Comparison of ENCODE assay signal across 14 cellular contexts in the genomic region with DNA sequence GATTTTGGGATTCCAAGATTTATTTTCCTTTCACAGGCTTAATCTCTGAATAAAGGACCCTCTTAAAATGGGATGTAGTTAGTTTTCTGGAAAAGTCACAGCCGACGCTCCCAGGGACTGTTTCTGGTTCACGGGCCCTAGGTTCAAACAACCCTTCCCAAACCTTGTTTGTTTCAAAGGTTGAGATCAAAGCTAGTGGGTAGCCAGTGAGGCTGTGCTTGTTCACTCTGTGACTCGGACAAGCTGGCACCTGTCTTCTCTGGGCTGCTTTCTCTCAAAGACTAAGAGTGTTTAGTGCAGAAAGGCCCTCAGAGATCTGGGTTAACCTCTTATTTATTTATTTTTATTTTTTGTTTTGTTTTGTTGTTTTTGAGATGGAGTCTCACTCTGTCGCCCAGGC. TPM values are rescaled to one million over a fixed set of nuclear protein-coding genes. Genes with fewer than 3 reads are reported as not detected.
DNase-seq lines count a peak whose midpoint lies in the region; ATAC-seq, FAIRE-seq and TF ChIP-seq lines count a peak whose summit lies in the region.
"Had no signal": no experiment of that assay in that cellular context is flagged by ENCODE, and none has a peak within 500 bp of the region (broad histone marks: within the 10 kb centered on the region; RNA-seq: fewer than 3 reads in every experiment).

No MANE protein-coding gene starts in this region.

- POLR2A ChIA-PET in CD4-positive, alpha-beta memory T cell (lab: Charles Lee; ENCODE audit: partially characterized antibody) = interaction anchor here (4.1 to 27.2 kb wide), 4 partner anchors 8 to 65 kb away, joined by 32 to 3839 read pairs (median 373); partner anchors contain the start of genes MALAT1 and NEAT1

- H3K36me3 ChIP-seq in kidney (ENCODE audit: control insufficient read depth in 1 of 2, insufficient read depth in 2 of 2, low read length in 2 of 2) = no peaks in the 10 kb centered on the region
- no peaks in the 10 kb centered on the region for H3K36me3 ChIP-seq in sigmoid colon
- no peaks in the 10 kb centered on the region for H3K36me3 ChIP-seq in CD4-positive, alpha-beta memory T cell (ENCODE audit: insufficient read depth, low read length)

- no peak for TF ChIP-seq CTCF in kidney (IDR thresholded peaks at IDR 0.05; ENCODE audit: borderline replicate concordance, extremely low read depth, insufficient read depth)
- TF ChIP-seq CTCF in sigmoid colon (IDR thresholded peaks at IDR 0.05) = no peak

- H3K9ac ChIP-seq in kidney (ENCODE audit: low read length in 2 of 2) = peak overlapping the region in 1 of 2 donors; percentile 35

- in situ Hi-C loops in G401 (cut with HindIII; ENCODE audit: low sequenced_read_pairs) = no loop called here

- H3K4me3 ChIP-seq in kidney (ENCODE audit: low read length in 2 of 2) (no peak overlapping the region), sigmoid colon (no peak overlapping the region)
- no peak overlapping the region for H3K4me3 ChIP-seq in CD4-positive, alpha-beta memory T cell (ENCODE audit: low read length in 2 of 2)

- no peak for FAIRE-seq in kidney (lab: Jason Lieb, UNC)

- ATAC-seq in HG02973 (IDR thresholded peaks at IDR 0.05; ENCODE audit: unreplicated experiment) = no peak
- no peak for ATAC-seq in GM18861 (IDR thresholded peaks at IDR 0.05; ENCODE audit: unreplicated experiment)
- ATAC-seq in HG03521 (IDR thresholded peaks at IDR 0.05; ENCODE audit: unreplicated experiment) = no peak
- ATAC-seq: T-cell had no signal

- H3K27ac ChIP-seq in angular gyrus (ENCODE audit: low read depth, low read length) (peak overlapping the region; percentile 100), kidney (ENCODE audit: low read depth in 2 of 2, low read length in 2 of 2) (peak overlapping the region; percentile 85 to 92), sigmoid colon (peak overlapping the region; percentile 92 to 100 (median 97))
- no peak overlapping the region for H3K27ac ChIP-seq in CD4-positive, alpha-beta memory T cell (ENCODE audit: low read depth, low read length)

- H3K27me3 ChIP-seq in sigmoid colon = no peaks in the 10 kb centered on the region
- H3K27me3 ChIP-seq in CD4-positive, alpha-beta memory T cell (ENCODE audit: insufficient read depth, low read length) = no peaks in the 10 kb centered on the region

- no peak for TF ChIP-seq POLR2A in sigmoid colon (IDR thresholded peaks at IDR 0.05)

- H3K4me3 Mint-ChIP-seq in CD4-positive, alpha-beta memory T cell = no peak overlapping the region
- H3K4me3 Mint-ChIP-seq: activated T-cell treated with anti-CD3 and anti-CD28 coated beads, Interleukin-2, amount 50 U/mL, for 24 hours; memory B cell; T-cell had no signal

- 33 to 58% methylated on average over 5 of the region's 5 CpGs for WGBS in sigmoid colon, 2 donors

- H3K27ac Mint-ChIP-seq in CD4-positive, alpha-beta memory T cell = no peak overlapping the region
- H3K27ac Mint-ChIP-seq: activated T-cell treated with anti-CD3 and anti-CD28 coated beads, Interleukin-2, amount 50 U/mL, for 24 hours; memory B cell; T-cell had no signal

- H3K4me1 ChIP-seq in kidney (ENCODE audit: control insufficient read depth in 1 of 2, insufficient read depth in 1 of 2, low read depth in 1 of 2, low read length in 2 of 2) = peaks cover 42 to 44% of the 10 kb centered on the region in 2 donors
- peaks cover 0 to 91% (median 86%) of the 10 kb centered on the region in 4 donors for H3K4me1 ChIP-seq in sigmoid colon
- peaks cover 6% of the 10 kb centered on the region for H3K4me1 ChIP-seq in CD4-positive, alpha-beta memory T cell (ENCODE audit: insufficient read depth, low read length)

- CTCF ChIA-PET in CD4-positive, alpha-beta memory T cell (lab: Charles Lee; ENCODE audit: partially characterized antibody) = interaction anchor here (1.0 kb wide), 1 partner anchor 20 kb away, joined by 3 read pairs; no protein-coding TSS in a partner anchor

- no peak for TF ChIP-seq EP300 in sigmoid colon (IDR thresholded peaks at IDR 0.05)

- no peaks in the 10 kb centered on the region for H3K36me3 Mint-ChIP-seq in CD4-positive, alpha-beta memory T cell
- H3K36me3 Mint-ChIP-seq: memory B cell, T-cell had no signal

- intact Hi-C loops in kidney (cut with DNase I) = no loop called here
- intact Hi-C loops in sigmoid colon (cut with DNase I) = no loop called here
- intact Hi-C loops in CD4-positive, alpha-beta memory T cell (cut with micrococcal nuclease) = no loop called here

- no peaks in the 10 kb centered on the region for H3K9me3 Mint-ChIP-seq in CD4-positive, alpha-beta memory T cell
- H3K9me3 Mint-ChIP-seq: activated T-cell treated with anti-CD3 and anti-CD28 coated beads, Interleukin-2, amount 50 U/mL, for 24 hours; memory B cell; T-cell had no signal

- H3K4me1 Mint-ChIP-seq in CD4-positive, alpha-beta memory T cell = peaks cover 0 to 6% (median 5%) of the 10 kb centered on the region in 4 donors

- DNase-seq in G401 (ENCODE audit: low spot score) (peak; percentile 70), kidney (no peak), sigmoid colon (peak; percentile 77)
- DNase-seq in CD4-positive, alpha-beta memory T cell = no peak
- DNase-seq: activated T-cell treated with anti-CD3 and anti-CD28 coated beads, Interleukin-2, amount 50 U/mL, for 24 hours; COR-L47; effector CD8-positive, alpha-beta T cell; NCI-H2171; T-cell had no signal

- H3K27me3 Mint-ChIP-seq in CD4-positive, alpha-beta memory T cell = peaks cover 0 to 1% of the 10 kb centered on the region in 2 donors
- H3K27me3 Mint-ChIP-seq: activated T-cell treated with anti-CD3 and anti-CD28 coated beads, Interleukin-2, amount 50 U/mL, for 24 hours; memory B cell; T-cell had no signal

- H3K9me3 ChIP-seq in kidney (ENCODE audit: control insufficient read depth in 1 of 2, low read length in 2 of 2) (no peaks in the 10 kb centered on the region), sigmoid colon (no peaks in the 10 kb centered on the region)
- no peaks in the 10 kb centered on the region for H3K9me3 ChIP-seq in CD4-positive, alpha-beta memory T cell (ENCODE audit: control insufficient read depth in 1 of 2, low read length in 2 of 2)

RNA-seq across cellular contexts. Expression of gene MALAT1, which starts 13.0 kb away (rescaled TPM):
- total RNA-seq in G401 (2014; rRNA removed; shearing (Covaris generic)) = 166 and 288 TPM in 2 replicates
- 15,262 TPM for total RNA-seq in kidney
- 219 TPM for polyA plus RNA-seq in kidney (ENCODE audit: insufficient read depth, low read depth, low replicate concordance)
- over 10,000 TPM; 10,511 to 32,672 (median 12,130) TPM for total RNA-seq in sigmoid colon
- polyA plus RNA-seq in sigmoid colon = 1,000 to 10,000 TPM in 1 of 3 donors, 100 to 1,000 TPM in 1, 1 to 10 TPM in 1; 6.6 to 1,968 (median 374) TPM
- over 10,000 TPM; 29,058 to 29,932 TPM for total RNA-seq in CD4-positive, alpha-beta memory T cell
- 1,000 to 10,000 TPM; 2,969 to 3,488 TPM for polyA plus RNA-seq in CD4-positive, alpha-beta memory T cell

RNA-seq across cellular contexts. Expression of gene SCYL1, which starts 39.1 kb away (rescaled TPM):
- 77.6 and 80.4 TPM in 2 replicates for total RNA-seq in G401 (2014; rRNA removed; shearing (Covaris generic))
- total RNA-seq in kidney (72.2 TPM), sigmoid colon (100 to 1,000 TPM in 1 of 4 donors, 10 to 100 TPM in 3; 67.1 to 100 (median 77.7) TPM)
- polyA plus RNA-seq in kidney (ENCODE audit: insufficient read depth, low read depth, low replicate concordance) (78.9 TPM), sigmoid colon (10 to 100 TPM; 57.3 to 66.1 (median 61.7) TPM)
- total RNA-seq in CD4-positive, alpha-beta memory T cell = 10 to 100 TPM; 72.5 to 81.3 TPM
- 10 to 100 TPM; 22.9 to 40.8 TPM for polyA plus RNA-seq in CD4-positive, alpha-beta memory T cell

Comparison
In these comparisons a context has a peak if more than half of its experiments do, and no peak if none do; other contexts are left out.
1. DNase-seq: peak in G401 (single experiment) and sigmoid colon (single experiment); none in kidney (single experiment) and CD4-positive, alpha-beta memory T cell (0 of 5).
2. RNA of gene MALAT1, which starts 13.0 kb away (total RNA-seq): 29,058 to 29,932 TPM in CD4-positive, alpha-beta memory T cell, 15,262 TPM in kidney (single experiment) and 10,511 to 32,672 TPM in sigmoid colon; 166 to 288 TPM in G401; every median in the first group is over 10 times any median in the second.